15 cellular contexts compared by ENCODE assay signal in the genomic region with DNA sequence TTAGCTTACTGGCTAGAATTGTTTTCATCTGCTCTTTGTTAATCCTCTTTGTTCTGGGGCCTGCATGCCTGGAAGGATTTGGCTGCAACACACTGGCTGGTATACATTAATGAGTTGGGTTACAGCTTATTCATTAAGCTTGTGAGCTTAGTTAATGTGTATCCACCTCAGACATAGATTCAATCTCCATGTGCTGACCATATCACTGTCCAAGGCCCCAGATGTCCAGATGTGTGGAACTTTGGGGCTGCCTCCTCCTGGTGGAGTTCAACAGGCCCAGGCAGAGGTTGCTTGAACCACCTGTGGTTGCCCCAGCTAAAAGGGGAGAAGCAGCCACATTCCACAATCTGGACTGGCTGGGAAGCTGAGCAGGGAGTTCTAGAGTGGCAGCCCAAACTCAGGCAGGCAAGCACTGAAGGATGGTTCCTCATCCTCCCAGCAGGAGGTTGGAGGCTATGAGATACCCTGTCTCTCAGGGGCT. TPM values are rescaled to one million over a fixed set of nuclear protein-coding genes. Genes with fewer than 3 reads are reported as not detected.
DNase-seq lines count a peak whose midpoint lies in the region; ATAC-seq and TF ChIP-seq lines count a peak whose summit lies in the region.
"Had no signal": no experiment of that assay in that cellular context is flagged by ENCODE, and none has a peak within 500 bp of the region (broad histone marks: within the 10 kb centered on the region; RNA-seq: fewer than 3 reads in every experiment).

No MANE protein-coding gene starts in this region.

- H3K36me3 ChIP-seq in neural progenitor cell, result no peaks in the 10 kb centered on the region
- H3K36me3 ChIP-seq: left ventricle myocardium inferior had no signal

- H3K27ac ChIP-seq in neural progenitor cell, result peak overlapping the region; percentile 95
- H3K27ac ChIP-seq: left ventricle myocardium inferior had no signal

- no peaks in the 10 kb centered on the region for H3K9me3 ChIP-seq in neural progenitor cell (ENCODE audit: low read depth)

- H2AFZ ChIP-seq in neural progenitor cell (replicated peaks), result no peak overlapping the region

- H3K9ac ChIP-seq in neural progenitor cell, result no peak overlapping the region

- H3K27me3 ChIP-seq in neural progenitor cell, result no peaks in the 10 kb centered on the region

- H3K36me3 Mint-ChIP-seq in neural progenitor cell, result peaks cover 38% of the 10 kb centered on the region
- H3K36me3 Mint-ChIP-seq: natural killer cell had no signal

- peak overlapping the region; percentile 28 for H3K4me3 ChIP-seq in neural progenitor cell
- H3K4me3 ChIP-seq: left ventricle myocardium inferior had no signal

- H3K9me3 Mint-ChIP-seq in neural progenitor cell, result peaks cover 11% of the 10 kb centered on the region
- H3K9me3 Mint-ChIP-seq: natural killer cell had no signal

- peaks cover 2% of the 10 kb centered on the region for H3K27me3 Mint-ChIP-seq in neural progenitor cell (ENCODE audit: insufficient read depth, low read depth)

- H3K79me2 ChIP-seq in neural progenitor cell (ENCODE audit: low read depth), result peaks cover 96% of the 10 kb centered on the region

- H3K4me3 Mint-ChIP-seq in neural progenitor cell, result no peak overlapping the region
- H3K4me3 Mint-ChIP-seq: natural killer cell, T-helper 17 cell had no signal

- peaks cover 35% of the 10 kb centered on the region for H3F3A ChIP-seq in neural progenitor cell (ENCODE audit: low read depth)

- H3K4me1 Mint-ChIP-seq in neural progenitor cell, result peaks cover 21% of the 10 kb centered on the region

- POLR2A ChIA-PET in HEK293T (lab: Yijun Ruan, JAX), result no interaction called here

- DNase-seq in NCI-H82 (lab: John Stamatoyannopoulos, UW), result peak; percentile 95
- peak; percentile 81 for DNase-seq in neural progenitor cell (ENCODE audit: low spot score)
- no peak for DNase-seq in HEK293T (ENCODE audit: extremely low spot score)
- DNase-seq in left cardiac atrium, result no peak
- DNase-seq in NCI-H1930 (lab: John Stamatoyannopoulos, UW), result no peak
- DNase-seq in stimulated activated naive CD4-positive, alpha-beta T cell (lab: John Stamatoyannopoulos, UW), result no peak
- DNase-seq: activated CD4-positive, alpha-beta T cell treated with anti-CD3 and anti-CD28 coated beads, Interleukin-2, amount 50 U/mL, for 48 hours; C1 segment of cervical spinal cord; left ventricle myocardium inferior; natural killer cell; NCI-H1048; T-helper 17 cell had no signal

- TF ChIP-seq CTCF in neural progenitor cell (IDR thresholded peaks at IDR 0.05), result no peak

- CTCF ChIA-PET in HEK293T (lab: Yijun Ruan, JAX), result interaction anchor here (0.6 kb wide), 1 partner anchor 12 kb away, joined by 3 read pairs; no protein-coding TSS in a partner anchor

- peak; percentile 69 for ATAC-seq in GM18909 (IDR thresholded peaks at IDR 0.05; ENCODE audit: poor library complexity, unreplicated experiment)
- peak; percentile 60 for ATAC-seq in HG02759 (IDR thresholded peaks at IDR 0.05; ENCODE audit: unreplicated experiment)
- ATAC-seq in left cardiac atrium, result no peak
- ATAC-seq: natural killer cell, T-helper 17 cell had no signal

- H3K27ac Mint-ChIP-seq in neural progenitor cell, result no peak overlapping the region
- H3K27ac Mint-ChIP-seq: activated T-helper 2 cell treated with anti-CD3 and anti-CD28 coated beads, Interferon-gamma antibody, Interleukin-2, Interleukin-4, amounts not matched to agents 10 μg/mL and 5 μg/mL and 100 μg/mL, durations not matched to agents 14 hours and 24 hours and 36 hours; natural killer cell; T-helper 17 cell had no signal

- peaks cover 52% of the 10 kb centered on the region for H3K4me1 ChIP-seq in neural progenitor cell

- H4K20me1 ChIP-seq in neural progenitor cell (ENCODE audit: low read depth), result no peaks in the 10 kb centered on the region

- intact Hi-C loops in left cardiac atrium (cut with DNase I), result no loop called here

- peak overlapping the region; percentile 66 for H3K4me2 ChIP-seq in neural progenitor cell

TF ChIP-seq in HEK293T, 16 proteins besides CTCF, POLR2A, EP300 and RAD21:
- TF ChIP-seq LEF1 (IDR thresholded peaks at IDR 0.05; ENCODE audit: borderline replicate concordance) (no peak), CTBP1 (IDR thresholded peaks at IDR 0.05; ENCODE audit: borderline replicate concordance) (no peak), FOXK2 (IDR thresholded peaks at IDR 0.05) (no peak), L3MBTL2 (conservative IDR thresholded peaks at IDR 0.05) (no peak), ZNF384 (IDR thresholded peaks at IDR 0.05) (no peak), FOXA1 (IDR thresholded peaks at IDR 0.05) (no peak), SP1 (IDR thresholded peaks at IDR 0.05) (no peak), BHLHE40 (IDR thresholded peaks at IDR 0.05; ENCODE audit: borderline replicate concordance) (no peak), HDGF (IDR thresholded peaks at IDR 0.05; ENCODE audit: borderline replicate concordance) (no peak), SUZ12 (IDR thresholded peaks at IDR 0.05) (no peak), NFRKB (IDR thresholded peaks at IDR 0.05) (no peak), ARNT (IDR thresholded peaks at IDR 0.05) (no peak), ELF4 (IDR thresholded peaks at IDR 0.05) (no peak), TARDBP (IDR thresholded peaks at IDR 0.05) (no peak), FOXM1 (IDR thresholded peaks at IDR 0.05; ENCODE audit: borderline replicate concordance) (no peak)
- TF ChIP-seq, protein P1, sequence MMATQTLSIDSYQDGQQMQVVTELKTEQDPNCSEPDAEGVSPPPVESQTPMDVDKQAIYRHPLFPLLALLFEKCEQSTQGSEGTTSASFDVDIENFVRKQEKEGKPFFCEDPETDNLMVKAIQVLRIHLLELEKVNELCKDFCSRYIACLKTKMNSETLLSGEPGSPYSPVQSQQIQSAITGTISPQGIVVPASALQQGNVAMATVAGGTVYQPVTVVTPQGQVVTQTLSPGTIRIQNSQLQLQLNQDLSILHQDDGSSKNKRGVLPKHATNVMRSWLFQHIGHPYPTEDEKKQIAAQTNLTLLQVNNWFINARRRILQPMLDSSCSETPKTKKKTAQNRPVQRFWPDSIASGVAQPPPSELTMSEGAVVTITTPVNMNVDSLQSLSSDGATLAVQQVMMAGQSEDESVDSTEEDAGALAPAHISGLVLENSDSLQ (IDR thresholded peaks at IDR 0.05), result no peak

RNA-seq across cellular contexts. Expression of a gene that starts 5.4 kb away (rescaled TPM):
- total RNA-seq in neural progenitor cell (ENCODE audit: low replicate concordance), result 30.1 and 51.5 TPM in 2 replicates
- under 1 TPM; 0.26 to 0.50 TPM for total RNA-seq in left cardiac atrium

Comparison
In these comparisons a context has a peak if more than half of its experiments do, and no peak if none do; other contexts are left out.
1. ATAC-seq: peak in GM18909 (single experiment) and HG02759 (single experiment); none in left cardiac atrium (0 of 2).
2. DNase-seq: peak in NCI-H82 (single experiment) and neural progenitor cell (single experiment); none in HEK293T (single experiment), left cardiac atrium (single experiment), NCI-H1930 (0 of 2) and stimulated activated naive CD4-positive, alpha-beta T cell (0 of 6).
3. RNA of a gene that starts 5.4 kb away (total RNA-seq): 30.1 to 51.5 TPM in neural progenitor cell; 0.26 to 0.50 TPM in left cardiac atrium; every median in the first group is over 10 times any median in the second.